In the genomic region with DNA sequence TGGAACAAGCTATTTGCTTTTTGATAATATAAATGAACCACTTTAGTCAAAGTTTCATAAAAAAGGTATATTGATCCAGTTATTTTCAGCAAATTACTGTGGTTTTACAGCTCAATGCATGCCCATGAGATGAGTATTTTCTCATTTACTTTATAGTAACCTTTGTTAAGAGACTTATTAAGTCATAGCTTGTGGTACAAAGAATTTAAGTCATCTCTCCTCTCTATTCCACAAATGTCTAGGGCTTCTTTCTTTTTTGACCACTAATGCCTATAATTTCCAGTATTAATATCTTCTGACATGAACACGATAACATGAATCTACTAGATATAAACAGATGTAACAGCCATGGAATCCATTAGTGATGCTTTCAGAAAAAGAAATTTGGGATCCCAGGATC, we compare ENCODE assay signal across 25 cellular contexts. TPM values are rescaled to one million over a fixed set of nuclear protein-coding genes. Genes with fewer than 3 reads are reported as not detected.
DNase-seq lines count a peak whose midpoint lies in the region; ATAC-seq, FAIRE-seq and TF ChIP-seq lines count a peak whose summit lies in the region.
"Had no signal": no experiment of that assay in that cellular context is flagged by ENCODE, and none has a peak within 500 bp of the region (broad histone marks: within the 10 kb centered on the region; RNA-seq: fewer than 3 reads in every experiment).

No MANE protein-coding gene starts in this region.

- peak overlapping the region; percentile 18 for H3K27ac ChIP-seq in DOHH2 (ENCODE audit: low read depth, low read length)
- no peak overlapping the region for H3K27ac ChIP-seq in OCI-LY3 (ENCODE audit: low read length)
- H3K27ac ChIP-seq in GM12878 (ENCODE audit: control insufficient read depth, insufficient read depth) = no peak overlapping the region
- H3K27ac ChIP-seq: HL-60 had no signal

- H3K4me1 ChIP-seq in DOHH2 (ENCODE audit: control insufficient read depth, low read length) = peaks cover 52% of the 10 kb centered on the region
- H3K4me1 ChIP-seq in OCI-LY3 (ENCODE audit: low read length) = peaks cover 11% of the 10 kb centered on the region; the same call in 1 of the 2 replicates
- no peaks in the 10 kb centered on the region; the same call in 1 of the 2 replicates for H3K4me1 ChIP-seq in GM12878 (ENCODE audit: control insufficient read depth, insufficient read depth, low read length)
- H3K4me1 ChIP-seq: BE2C had no signal

- H3K4me2 ChIP-seq in DOHH2 (ENCODE audit: low read length) = peak overlapping the region; percentile 37
- H3K4me2 ChIP-seq in OCI-LY3 (ENCODE audit: low read length) = no peak overlapping the region
- no peak overlapping the region for H3K4me2 ChIP-seq in GM12878 (ENCODE audit: control insufficient read depth, insufficient read depth)

- peak overlapping the region; percentile 10 for H3K4me3 ChIP-seq in DOHH2 (ENCODE audit: low read length)
- H3K4me3 ChIP-seq in OCI-LY3 (ENCODE audit: low read length) = no peak overlapping the region
- H3K4me3 ChIP-seq in GM12878 = no peak overlapping the region

- H3K9ac ChIP-seq in OCI-LY3 (ENCODE audit: low read length) = no peak overlapping the region
- no peak overlapping the region for H3K9ac ChIP-seq in GM12878 (ENCODE audit: control insufficient read depth, insufficient read depth, low read length)

- no peaks in the 10 kb centered on the region for H3K9me3 ChIP-seq in DOHH2 (ENCODE audit: control insufficient read depth, insufficient read depth, low read length)
- H3K9me3 ChIP-seq in OCI-LY3 (ENCODE audit: insufficient read depth, low read length) = no peaks in the 10 kb centered on the region
- H3K9me3 ChIP-seq in GM12878 (replicated peaks; ENCODE audit: control insufficient read depth, insufficient read depth, low read length) = no peaks in the 10 kb centered on the region
- H3K9me3 ChIP-seq: BE2C had no signal

- H3K27ac Mint-ChIP-seq in activated naive CD8-positive, alpha-beta T cell treated with anti-CD3 and anti-CD28 coated beads, Interleukin-2, amount 50 U/mL, for 24 hours = no peak overlapping the region

- RAD21 ChIA-PET in GM12878 (lab: Charles Lee; ENCODE audit: unreplicated experiment) = no interaction called here

- BruUV-seq in GM12878 (replicated peaks; lab: Mats Ljungman, UMichigan) = no TSS peak

- H4K20me1 ChIP-seq in DOHH2 (ENCODE audit: control insufficient read depth, insufficient read depth, low read depth, low read length) (no peaks in the 10 kb centered on the region), OCI-LY3 (ENCODE audit: insufficient read depth, low read length) (no peaks in the 10 kb centered on the region), GM12878 (ENCODE audit: control insufficient read depth, insufficient read depth) (no peaks in the 10 kb centered on the region)

- FAIRE-seq in GM12878 (lab: Jason Lieb, UNC) = no peak
- FAIRE-seq: H54 had no signal

- no peaks in the 10 kb centered on the region for H3K27me3 ChIP-seq in DOHH2 (ENCODE audit: control insufficient read depth, low read length)
- H3K27me3 ChIP-seq in OCI-LY3 (ENCODE audit: low read depth, low read length) = 0 out of 2 replicates have a peak, but pooled peaks cover 6% of the 10 kb centered on the region
- H3K27me3 ChIP-seq in GM12878 (replicated peaks in 1 of 2; ENCODE audit: control insufficient read depth in 2 of 2, insufficient read depth in 2 of 2, low read length in 1 of 2) = no peaks in the 10 kb centered on the region; a peak in 1 of 4 replicates
- H3K27me3 ChIP-seq: BE2C had no signal

- H3K9me2 ChIP-seq in DOHH2 (replicated peaks; ENCODE audit: control insufficient read depth, low read length) = no peaks in the 10 kb centered on the region

- peaks cover 2% of the 10 kb centered on the region for H3K27me3 Mint-ChIP-seq in activated naive CD8-positive, alpha-beta T cell treated with anti-CD3 and anti-CD28 coated beads, Interleukin-2, amount 50 U/mL, for 24 hours

- H3K36me3 Mint-ChIP-seq in activated naive CD8-positive, alpha-beta T cell treated with anti-CD3 and anti-CD28 coated beads, Interleukin-2, amount 50 U/mL, for 24 hours (ENCODE audit: low read depth) = no peaks in the 10 kb centered on the region
- H3K36me3 Mint-ChIP-seq: CD14-positive monocyte had no signal

- H3K79me2 ChIP-seq in DOHH2 (ENCODE audit: control insufficient read depth, low read length) (no peaks in the 10 kb centered on the region), OCI-LY3 (ENCODE audit: low read length) (no peaks in the 10 kb centered on the region), GM12878 (ENCODE audit: control insufficient read depth, insufficient read depth, low read length) (no peaks in the 10 kb centered on the region)

- TF ChIP-seq RAD21 in GM12878 (IDR thresholded peaks at IDR 0.05; ENCODE audit: insufficient read depth, low read depth, low read length) = no peak

- intact Hi-C loops in GM12878 (cut with micrococcal nuclease; ENCODE audit: unreplicated experiment) = no loop called here

- DNase-seq in GM12878 (ENCODE audit: low read depth, low spot score) (no peak), mucosa of gallbladder (ENCODE audit: low spot score) (no peak)
- no peak for DNase-seq in activated naive CD8-positive, alpha-beta T cell treated with anti-CD3 and anti-CD28 coated beads, Interleukin-2, amount 50 U/mL, for 24 hours
- DNase-seq in activated CD8-positive, alpha-beta memory T cell treated with anti-CD3 and anti-CD28 coated beads, Interleukin-2, amount 50 U/mL, for 48 hours = no peak
- DNase-seq: 8988T, ACHN, Calu3, DND-41, NCI-H1048, NCI-H1417, NCI-H1694, NCI-H2029 treated with DMSO at 0.1 percent for 48 hours, NCI-H446 treated with DMSO at 0.1 percent for 48 hours, NCI-H526, NCI-H82, SHP77 treated with DMSO at 0.1 percent for 48 hours had no signal

- H3K36me3 ChIP-seq in DOHH2 (ENCODE audit: control insufficient read depth, low read length) (no peaks in the 10 kb centered on the region), OCI-LY3 (replicated peaks; ENCODE audit: low read depth, low read length) (no peaks in the 10 kb centered on the region), GM12878 (ENCODE audit: control insufficient read depth in 2 of 2, insufficient read depth in 2 of 2, low read length in 1 of 2) (no peaks in the 10 kb centered on the region)
- H3K36me3 ChIP-seq: BE2C had no signal

- peaks cover 4% of the 10 kb centered on the region for H3K9me3 Mint-ChIP-seq in activated naive CD8-positive, alpha-beta T cell treated with anti-CD3 and anti-CD28 coated beads, Interleukin-2, amount 50 U/mL, for 24 hours

- no peaks in the 10 kb centered on the region for H3F3A ChIP-seq in DOHH2 (ENCODE audit: control insufficient read depth, insufficient read depth)

- SMC1A ChIA-PET in GM12878 (lab: Charles Lee; ENCODE audit: uncharacterized antibody, unreplicated experiment) = no interaction called here

- TF ChIP-seq EP300 in GM12878 (IDR thresholded peaks at IDR 0.05; ENCODE audit: borderline replicate concordance in 1 of 2, control insufficient read depth in 1 of 2, low read depth in 2 of 2, low read length in 2 of 2) = no peak

- no peak for TF ChIP-seq POLR2A in GM12878 (IDR thresholded peaks at IDR 0.05; ENCODE audit: low read depth, low read length)

- peaks cover 9% of the 10 kb centered on the region for H3K4me1 Mint-ChIP-seq in activated naive CD8-positive, alpha-beta T cell treated with anti-CD3 and anti-CD28 coated beads, Interleukin-2, amount 50 U/mL, for 24 hours

- ATAC-seq in GM19351 (IDR thresholded peaks at IDR 0.05; ENCODE audit: unreplicated experiment) (peak; percentile 46), GM12878 (peak; percentile 41; the same call in 2 of the 3 replicates), HG02798 (IDR thresholded peaks at IDR 0.05; ENCODE audit: poor library complexity, unreplicated experiment) (no peak)
- ATAC-seq in activated naive CD8-positive, alpha-beta T cell treated with anti-CD3 and anti-CD28 coated beads, Interleukin-2, amount 50 U/mL, for 24 hours = no peak
- ATAC-seq: Panc1 had no signal

- CTCF ChIA-PET in GM12878 (lab: Yijun Ruan, JAX) = interaction anchor here (0.5 to 0.7 kb wide), 2 partner anchors 57 to 292 kb away, joined by 3 read pairs; a partner anchor contains a TSS

- in situ Hi-C loops in GM12878 (cut with MboI) = no loop called here

- no peak overlapping the region for H3K4me3 Mint-ChIP-seq in activated naive CD8-positive, alpha-beta T cell treated with anti-CD3 and anti-CD28 coated beads, Interleukin-2, amount 50 U/mL, for 24 hours

- POLR2A ChIA-PET in GM12878 (lab: Charles Lee) = interaction anchor here (0.9 kb wide), 1 partner anchor 16 kb away, joined by 3 read pairs; no protein-coding TSS in a partner anchor

- TF ChIP-seq CTCF in DOHH2 (IDR thresholded peaks at IDR 0.05; ENCODE audit: low read depth, low read length, poor library complexity, severe bottlenecking) (no peak), OCI-LY3 (IDR thresholded peaks at IDR 0.05; ENCODE audit: low read depth, low read length) (no peak), GM12878 (IDR thresholded peaks at IDR 0.05 in 2 of 3, conservative IDR thresholded peaks at IDR 0.05 in 1 of 3; ENCODE audit: control insufficient read depth in 2 of 3, extremely low read depth in 1 of 3, insufficient read depth in 1 of 3, low read depth in 3 of 3, low read length in 3 of 3) (no peak)

- peak overlapping the region; percentile 42; the same call in 1 of the 2 replicates for H2AFZ ChIP-seq in OCI-LY3 (ENCODE audit: low read depth, low read length)
- no peak overlapping the region for H2AFZ ChIP-seq in GM12878 (ENCODE audit: control insufficient read depth, low read depth, low read length)

- WGBS in GM12878 (ENCODE audit: insufficient coverage, insufficient replicate concordance, low lambda C conversion rate, missing lambda C conversion rate) = 0% methylated on average over 1 of the region's 1 CpG

TF ChIP-seq in GM12878, 131 proteins besides CTCF, POLR2A, EP300 and RAD21 (continues in another document):
- TF ChIP-seq JUNB (IDR thresholded peaks at IDR 0.05) = peak; percentile 72

RNA-seq across cellular contexts. Expression of a gene that starts 42.7 kb away (rescaled TPM):
- 203 and 241 TPM in 2 replicates for total RNA-seq in GM12878 (2013; cell fraction: nucleolus; rRNA removed)
- total RNA-seq in GM12878 (2014; rRNA removed) (8.0 and 9.7 TPM in 2 replicates), GM12878 (2014; rRNA removed; fragmentation: Illumina TruSeq; extraction: Trizol) (11.0 and 14.9 TPM in 2 replicates), GM12878 (2021) (15.7 and 16.1 TPM in 2 replicates), mucosa of gallbladder (87.4 TPM)
- polyA plus RNA-seq in GM12878 (2011; ENCODE audit: low read depth) = 27.7 TPM
- polyA plus RNA-seq in GM12878 (2011; rRNA removed) (102 and 145 TPM in 2 replicates), GM12878 (2014; fragmentation: Illumina TruSeq; extraction: Trizol) (11.3 and 15.6 TPM in 2 replicates), GM12878 (2014; fragmentation: Nextera tagmentation; extraction: Ambion mirVana) (1 to 10 TPM; 3.8 to 4.9 TPM), GM12878 (2014; rRNA removed) (7.3 and 10.9 TPM in 2 replicates), GM12878 (2016; fragmentation: Nextera tagmentation; extraction: Ambion mirVana) (10 to 100 TPM; 10.5 to 12.1 TPM)
- polyA plus RNA-seq in GM12878 (2011; cell fraction: cytosol; rRNA removed) = 38.0 and 48.3 TPM in 2 replicates
- 130 and 199 TPM in 2 replicates for polyA plus RNA-seq in GM12878 (2011; cell fraction: nucleus; rRNA removed)
- polyA plus RNA-seq in GM12878 (2012) = 27.7 and 67.1 TPM in 2 replicates
- polyA minus RNA-seq in GM12878 (2011; rRNA and poly(A)+ RNA removed) = 126 and 144 TPM in 2 replicates
- polyA minus RNA-seq in GM12878 (2011; cell fraction: cytosol; rRNA and poly(A)+ RNA removed) = 42.4 and 48.6 TPM in 2 replicates
- 151 and 156 TPM in 2 replicates for polyA minus RNA-seq in GM12878 (2011; cell fraction: nucleus; rRNA and poly(A)+ RNA removed)

Comparison
In these comparisons a context has a peak if more than half of its experiments do, and no peak if none do; other contexts are left out.
1. ATAC-seq: peak in GM19351 (single experiment) and GM12878 (single experiment); none in HG02798 (single experiment) and activated naive CD8-positive, alpha-beta T cell treated with anti-CD3 and anti-CD28 coated beads, Interleukin-2, amount 50 U/mL, for 24 hours (single experiment).